28 cellular contexts compared by ENCODE assay signal in genomic region chr2:155060906-155061305, GRCh38.
"Had no signal": no experiment of that assay in that cellular context is flagged by ENCODE, and none has a peak within 500 bp of the region (broad histone marks: within the 10 kb centered on the region; RNA-seq: fewer than 3 reads in every experiment).

No MANE protein-coding gene starts in this region.

- H3K4me3 Mint-ChIP-seq: activated CD4-positive, alpha-beta memory T cell treated with anti-CD3 and anti-CD28 coated beads for 36 hours; activated CD4-positive, alpha-beta T cell treated with anti-CD3 and anti-CD28 coated beads, Interleukin-2, amount 10 ng/mL, durations not matched to agents 7 days and 5 days; activated naive CD4-positive, alpha-beta T cell treated with anti-CD3 and anti-CD28 coated beads for 36 hours; activated naive CD8-positive, alpha-beta T cell; activated T-helper 17 cell treated with anti-CD3 and anti-CD28 coated beads, Interleukin-2, amount 50 U/mL, for 72 hours; brain; central memory CD8-positive, alpha-beta T cell had no signal

- H3K9me3 Mint-ChIP-seq: activated CD4-positive, alpha-beta T cell treated with anti-CD3 and anti-CD28 coated beads, Interleukin-2, amount 10 ng/mL, durations not matched to agents 7 days and 5 days had no signal

- H3K4me1 Mint-ChIP-seq: activated CD4-positive, alpha-beta T cell treated with anti-CD3 and anti-CD28 coated beads, Interleukin-2, amount 10 ng/mL, durations not matched to agents 7 days and 5 days; activated T-helper 17 cell treated with anti-CD3 and anti-CD28 coated beads, Interleukin-2, amount 50 U/mL, for 72 hours; brain; central memory CD8-positive, alpha-beta T cell had no signal

- DNase-seq: activated CD4-positive, alpha-beta memory T cell treated with anti-CD3 and anti-CD28 coated beads for 36 hours; activated CD4-positive, alpha-beta T cell treated with anti-CD3 and anti-CD28 coated beads, Interleukin-2, amount 10 ng/mL, durations not matched to agents 7 days and 5 days; activated CD4-positive, CD25-positive, alpha-beta regulatory T cell; activated CD8-positive, alpha-beta memory T cell treated with anti-CD3 and anti-CD28 coated beads for 24 hours; activated gamma-delta T cell; activated naive CD4-positive, alpha-beta T cell treated with anti-CD3 and anti-CD28 coated beads for 36 hours; activated T-cell treated with anti-CD3 and anti-CD28 coated beads, Interleukin-2, amount 50 U/mL, for 48 hours; amygdala; colonic mucosa; KG1; NCI-H1092 treated with DMSO at 0.1 percent for 48 hours; NCI-H1417 treated with DMSO at 0.1 percent for 48 hours; NCI-H187; NCI-H2081; NCI-H226; NCI-H510A treated with DMSO at 0.1 percent for 48 hours; NCI-H774; NK-92 treated with Interleukin-12 subunit alpha and Interleukin-12 subunit beta, amount 100 ng/mL, for 24 hours; OCI-M1; RPMI8226; SK-N-SH; T-helper 1 cell had no signal

- ATAC-seq: activated T-helper 17 cell treated with anti-CD3 and anti-CD28 coated beads, Interleukin-2, amount 50 U/mL, for 72 hours; Panc1; Right ventricle myocardium inferior had no signal

- H3K4me3 ChIP-seq: colonic mucosa had no signal

- H3K27me3 Mint-ChIP-seq: activated CD4-positive, alpha-beta memory T cell treated with anti-CD3 and anti-CD28 coated beads for 36 hours; activated CD4-positive, alpha-beta T cell treated with anti-CD3 and anti-CD28 coated beads, Interleukin-2, amount 10 ng/mL, durations not matched to agents 7 days and 5 days; activated naive CD8-positive, alpha-beta T cell; activated T-helper 17 cell treated with anti-CD3 and anti-CD28 coated beads, Interleukin-2, amount 50 U/mL, for 72 hours; brain; central memory CD8-positive, alpha-beta T cell had no signal

- H3K36me3 Mint-ChIP-seq: activated CD4-positive, alpha-beta memory T cell treated with anti-CD3 and anti-CD28 coated beads for 36 hours; activated naive CD8-positive, alpha-beta T cell; brain had no signal
